ENCODE assay signal across 19 cellular contexts in the genomic region with DNA sequence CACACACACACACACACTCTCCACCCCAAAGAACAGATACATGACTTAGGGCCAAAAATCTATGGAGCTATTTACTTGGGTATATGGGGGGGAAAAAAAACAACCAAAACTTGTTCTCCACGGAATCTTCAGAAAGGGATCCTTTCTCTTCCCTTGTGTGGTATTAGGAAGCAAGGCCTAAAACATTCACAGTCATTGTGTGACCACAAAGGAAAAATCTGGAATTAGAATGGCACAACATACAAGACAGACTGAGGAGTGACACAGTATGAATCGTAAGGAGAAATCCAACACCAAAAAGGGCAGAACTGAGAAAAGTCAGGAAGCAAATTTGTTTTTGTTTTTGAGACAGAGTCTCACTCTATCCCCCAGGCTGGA.
DNase-seq lines count a peak whose midpoint lies in the region; ATAC-seq and TF ChIP-seq lines count a peak whose summit lies in the region.
"Had no signal": no experiment of that assay in that cellular context is flagged by ENCODE, and none has a peak within 500 bp of the region (broad histone marks: within the 10 kb centered on the region; RNA-seq: fewer than 3 reads in every experiment).

No MANE protein-coding gene starts in this region.

- peaks cover 34% of the 10 kb centered on the region for H3K36me3 ChIP-seq in CD4-positive, CD25-positive, alpha-beta regulatory T cell (ENCODE audit: control insufficient read depth, insufficient read depth, low read length)
- peaks cover 32% of the 10 kb centered on the region for H3K36me3 ChIP-seq in adipocyte (ENCODE audit: control insufficient read depth, insufficient read depth, low read length, severe bottlenecking)
- H3K36me3 ChIP-seq in heart left ventricle = peaks cover 0 to 42% (median 32%) of the 10 kb centered on the region in 9 donors

- WGBS in heart left ventricle, 4 donors = 88 to 93% (median 91%) methylated on average over 2 of the region's 2 CpGs

- no peak overlapping the region for H3K4me3 ChIP-seq in CD4-positive, CD25-positive, alpha-beta regulatory T cell (ENCODE audit: low read depth, low read length)
- H3K4me3 ChIP-seq in adipocyte (ENCODE audit: low read length) (no peak overlapping the region), heart left ventricle (no peak overlapping the region)
- H3K4me3 ChIP-seq: BLaER1 treated with 17β-estradiol and CSF1 and Interleukin-3, amounts not matched to agents 10 nM and 100 nM; sigmoid colon; tibial nerve had no signal

- H3K9me3 Mint-ChIP-seq in CD4-positive, CD25-positive, alpha-beta regulatory T cell = no peaks in the 10 kb centered on the region

- H3K27me3 ChIP-seq in CD4-positive, CD25-positive, alpha-beta regulatory T cell (ENCODE audit: control insufficient read depth, insufficient read depth, low read length) = no peaks in the 10 kb centered on the region
- H3K27me3 ChIP-seq in adipocyte (replicated peaks; ENCODE audit: control insufficient read depth, insufficient read depth, low read length) (no peaks in the 10 kb centered on the region), heart left ventricle (no peaks in the 10 kb centered on the region)
- H3K27me3 ChIP-seq: BLaER1 treated with 17β-estradiol and CSF1 and Interleukin-3, amounts not matched to agents 10 nM and 100 nM; sigmoid colon; tibial nerve had no signal

- no peaks in the 10 kb centered on the region for H3K27me3 Mint-ChIP-seq in CD4-positive, CD25-positive, alpha-beta regulatory T cell
- H3K27me3 Mint-ChIP-seq: activated CD8-positive, alpha-beta memory T cell treated with anti-CD3 and anti-CD28 coated beads, Interleukin-2, amount 10 ng/mL, durations not matched to agents 7 days and 5 days had no signal

- no peak for ATAC-seq in CD4-positive, CD25-positive, alpha-beta regulatory T cell (ENCODE audit: low read depth in 2 of 2)
- ATAC-seq in HG03571 (IDR thresholded peaks at IDR 0.05; ENCODE audit: unreplicated experiment) (no peak), left colon (no peak), heart left ventricle (no peak)
- ATAC-seq: activated CD8-positive, alpha-beta memory T cell treated with anti-CD3 and anti-CD28 coated beads, Interleukin-2, amount 10 ng/mL, durations not matched to agents 7 days and 5 days had no signal

- peaks cover 34 to 67% (median 49%) of the 10 kb centered on the region in 4 donors for H3K4me1 Mint-ChIP-seq in CD4-positive, CD25-positive, alpha-beta regulatory T cell

- no peaks in the 10 kb centered on the region for H3K9me3 ChIP-seq in CD4-positive, CD25-positive, alpha-beta regulatory T cell (ENCODE audit: control insufficient read depth in 2 of 2, low read length in 2 of 2)
- H3K9me3 ChIP-seq in adipocyte (ENCODE audit: control insufficient read depth, low read length) (no peaks in the 10 kb centered on the region), heart left ventricle (no peaks in the 10 kb centered on the region)
- H3K9me3 ChIP-seq: sigmoid colon, tibial nerve had no signal

- intact Hi-C loops in left colon (cut with DNase I, micrococcal nuclease) (no loop called here), heart left ventricle (cut with DNase I) (no loop called here)

- peak overlapping the region in 2 of 3 donors; percentile 10 to 61 for H3K27ac Mint-ChIP-seq in CD4-positive, CD25-positive, alpha-beta regulatory T cell
- H3K27ac Mint-ChIP-seq: activated CD8-positive, alpha-beta memory T cell treated with anti-CD3 and anti-CD28 coated beads, Interleukin-2, amount 10 ng/mL, durations not matched to agents 7 days and 5 days had no signal

- no peak overlapping the region for H3K27ac ChIP-seq in CD4-positive, CD25-positive, alpha-beta regulatory T cell (ENCODE audit: insufficient read depth, low read length, poor library complexity, severe bottlenecking)
- H3K27ac ChIP-seq in heart left ventricle = no peak overlapping the region
- H3K27ac ChIP-seq: BLaER1 treated with 17β-estradiol and CSF1 and Interleukin-3, amounts not matched to agents 10 nM and 100 nM; sigmoid colon; tibial nerve had no signal

- DNase-seq in CD4-positive, CD25-positive, alpha-beta regulatory T cell = no peak
- peak; percentile 14 for DNase-seq in HS-5 (ENCODE audit: low read depth)
- DNase-seq in adipocyte (ENCODE audit: low read depth) = peak; percentile 23
- peak; percentile 22 for DNase-seq in kidney tubule cell (ENCODE audit: low spot score)
- DNase-seq in NCI-H1417 (lab: John Stamatoyannopoulos, UW) = no peak
- DNase-seq in left colon = no peak
- DNase-seq in heart left ventricle = no peak
- DNase-seq: activated CD8-positive, alpha-beta memory T cell treated with anti-CD3 and anti-CD28 coated beads, Interleukin-2, amount 10 ng/mL, durations not matched to agents 7 days and 5 days; activated naive CD4-positive, alpha-beta T cell treated with Interleukin-2 at 50 U/mL for 16 hours; central memory CD4-positive, alpha-beta T cell; DMS79; effector memory CD4-positive, alpha-beta T cell; H7; NCI-H446 treated with DMSO at 0.1 percent for 48 hours; sigmoid colon; stimulated activated CD4-positive, alpha-beta T cell treated with anti-CD3 and anti-CD28 coated beads, Interleukin-4, amount 100 ng/mL, for 1 hour had no signal

- peaks cover 9% of the 10 kb centered on the region for H3K4me1 ChIP-seq in CD4-positive, CD25-positive, alpha-beta regulatory T cell (ENCODE audit: control insufficient read depth, insufficient read depth, low read length, poor library complexity, severe bottlenecking)
- H3K4me1 ChIP-seq in adipocyte (ENCODE audit: control insufficient read depth, insufficient read depth, low read length) (no peaks in the 10 kb centered on the region), heart left ventricle (peaks cover 0 to 11% (median 0%) of the 10 kb centered on the region in 12 donors)

- H3K9ac ChIP-seq in adipocyte (ENCODE audit: low read length) = no peak overlapping the region
- H3K9ac ChIP-seq: BLaER1 treated with 17β-estradiol and CSF1 and Interleukin-3, amounts not matched to agents 10 nM and 100 nM had no signal

- peaks cover 49% of the 10 kb centered on the region for H3K36me3 Mint-ChIP-seq in CD4-positive, CD25-positive, alpha-beta regulatory T cell

- H3K4me3 Mint-ChIP-seq in CD4-positive, CD25-positive, alpha-beta regulatory T cell = no peak overlapping the region
- H3K4me3 Mint-ChIP-seq: activated CD8-positive, alpha-beta memory T cell treated with anti-CD3 and anti-CD28 coated beads, Interleukin-2, amount 10 ng/mL, durations not matched to agents 7 days and 5 days had no signal

- TF ChIP-seq POLR2A in heart left ventricle (IDR thresholded peaks at IDR 0.05) = no peak

- no peak for TF ChIP-seq CTCF in heart left ventricle (IDR thresholded peaks at IDR 0.05)

Comparison
In these comparisons a context has a peak if more than half of its experiments do, and no peak if none do; other contexts are left out.
1. DNase-seq: peak in HS-5 (single experiment), adipocyte (single experiment) and kidney tubule cell (single experiment); none in CD4-positive, CD25-positive, alpha-beta regulatory T cell (0 of 3), NCI-H1417 (0 of 3), left colon (0 of 2) and heart left ventricle (0 of 5).